Comparison of ENCODE assay signal across 8 cellular contexts in genomic region chr6:89834884-89835792, GRCh38. TPM values are rescaled to one million over a fixed set of nuclear protein-coding genes. Genes with fewer than 3 reads are reported as not detected.
DNase-seq lines count a peak whose midpoint lies in the region; ATAC-seq and TF ChIP-seq lines count a peak whose summit lies in the region.

No MANE protein-coding gene starts in this region.

- peak overlapping the region; percentile 75 for H3K4me3 Mint-ChIP-seq in natural killer cell

- no peaks in the 10 kb centered on the region for H3K27me3 ChIP-seq in adrenal gland
- H3K27me3 ChIP-seq in transverse colon: no peaks in the 10 kb centered on the region

- H3K27ac ChIP-seq in adrenal gland (no peak overlapping the region), caudate nucleus (ENCODE audit: low read depth, low read length) (no peak overlapping the region), transverse colon (no peak overlapping the region)

- intact Hi-C loops in natural killer cell (cut with micrococcal nuclease): no loop called here
- intact Hi-C loops in adrenal gland (cut with DNase I): no loop called here
- intact Hi-C loops in transverse colon (cut with DNase I; ENCODE audit: low total_unique reads): no loop called here

- TF ChIP-seq EP300 in transverse colon (IDR thresholded peaks at IDR 0.05; ENCODE audit: low read depth): no peak

- no peaks in the 10 kb centered on the region for H3K27me3 Mint-ChIP-seq in natural killer cell (ENCODE audit: low read depth in 2 of 2)

- in situ Hi-C loops in transverse colon (cut with MboI; ENCODE audit: low pct_ligation_motif_present in 1 of 4, low pct_unique_long_range_greater_than_20kb in 1 of 4, low sequenced_read_pairs in 3 of 4): loop anchor here in 1 of 4 donors (25.0 kb wide), 1 partner anchor 873 kb away; the partner anchor contains the start of gene RNGTT

- H3K9me3 ChIP-seq in adrenal gland (replicated peaks in 1 of 3): no peaks in the 10 kb centered on the region
- H3K9me3 ChIP-seq in transverse colon: no peaks in the 10 kb centered on the region

- TF ChIP-seq POLR2A in adrenal gland (IDR thresholded peaks at IDR 0.05) (no peak), transverse colon (IDR thresholded peaks at IDR 0.05) (no peak)

- TF ChIP-seq CTCF in natural killer cell (IDR thresholded peaks at IDR 0.05): no peak
- TF ChIP-seq CTCF in adrenal gland (IDR thresholded peaks at IDR 0.05): no peak
- no peak for TF ChIP-seq CTCF in transverse colon (IDR thresholded peaks at IDR 0.05)

- peaks cover 6% of the 10 kb centered on the region for H3K36me3 Mint-ChIP-seq in natural killer cell

- H3K27ac Mint-ChIP-seq in natural killer cell: peak overlapping the region; percentile 57 to 68

- H3K4me1 ChIP-seq in adrenal gland (replicated peaks in 1 of 2): peaks cover 5 to 10% of the 10 kb centered on the region in 2 donors
- peaks cover 4 to 11% (median 8%) of the 10 kb centered on the region in 4 donors for H3K4me1 ChIP-seq in transverse colon

- DNase-seq in T-helper 22 cell (ENCODE audit: low read depth) (peak; percentile 12), natural killer cell (no peak), adrenal gland (no peak), caudate nucleus (lab: John Stamatoyannopoulos, UW) (no peak), transverse colon (no peak), putamen (ENCODE audit: low spot score) (no peak)

- no peaks in the 10 kb centered on the region for H3K36me3 ChIP-seq in adrenal gland (replicated peaks in 1 of 2)
- no peaks in the 10 kb centered on the region for H3K36me3 ChIP-seq in transverse colon

- peaks cover 42 to 45% of the 10 kb centered on the region in 2 donors for H3K4me1 Mint-ChIP-seq in natural killer cell

- ATAC-seq in GM18909 (IDR thresholded peaks at IDR 0.05; ENCODE audit: poor library complexity, unreplicated experiment) (peak; percentile 97), HG02759 (IDR thresholded peaks at IDR 0.05; ENCODE audit: unreplicated experiment) (peak; percentile 97), natural killer cell (peak; percentile 79 to 93 (median 85))

- H3K4me3 ChIP-seq in adrenal gland (no peak overlapping the region), transverse colon (no peak overlapping the region)

- no peaks in the 10 kb centered on the region for H3K9me3 Mint-ChIP-seq in natural killer cell

- 85 to 89% (median 85%) methylated on average over 12 of the region's 12 CpGs for WGBS in adrenal gland, 4 donors
- 77 to 82% methylated on average over 4 to 12 of the region's 12 CpGs for WGBS in transverse colon (ENCODE audit: low coverage in 1 of 2), 2 donors

RNA-seq across cellular contexts. Expression of gene CASP8AP2, which starts 5.5 kb away (rescaled TPM):
- total RNA-seq in natural killer cell: 10 to 100 TPM; 24.3 to 31.8 (median 25.4) TPM
- total RNA-seq in adrenal gland: 10 to 100 TPM in 3 of 8 donors, 1 to 10 TPM in 5; 4.8 to 13.1 (median 9.5) TPM
- 1 to 10 TPM; 5.0 to 8.9 (median 6.6) TPM for polyA plus RNA-seq in adrenal gland
- total RNA-seq in transverse colon: 10 to 100 TPM in 3 of 4 donors, 1 to 10 TPM in 1; 8.0 to 19.8 (median 15.1) TPM

RNA-seq across cellular contexts. Expression of gene MDN1, which starts 15.5 kb away (rescaled TPM):
- total RNA-seq in natural killer cell (10 to 100 TPM; 38.0 to 43.3 (median 41.4) TPM), adrenal gland (10 to 100 TPM; 15.0 to 31.6 (median 25.9) TPM), transverse colon (10 to 100 TPM; 16.8 to 30.8 (median 24.0) TPM)
- polyA plus RNA-seq in adrenal gland: 10 to 100 TPM; 20.1 to 74.1 (median 39.2) TPM

RNA-seq across cellular contexts. Expression of gene GJA10, which starts 59.1 kb away (rescaled TPM):
- not detected for total RNA-seq in natural killer cell
- total RNA-seq in adrenal gland: not detected
- polyA plus RNA-seq in adrenal gland: not detected
- not detected for total RNA-seq in transverse colon
